ENCODE assay signal across 25 cellular contexts in the genomic region with DNA sequence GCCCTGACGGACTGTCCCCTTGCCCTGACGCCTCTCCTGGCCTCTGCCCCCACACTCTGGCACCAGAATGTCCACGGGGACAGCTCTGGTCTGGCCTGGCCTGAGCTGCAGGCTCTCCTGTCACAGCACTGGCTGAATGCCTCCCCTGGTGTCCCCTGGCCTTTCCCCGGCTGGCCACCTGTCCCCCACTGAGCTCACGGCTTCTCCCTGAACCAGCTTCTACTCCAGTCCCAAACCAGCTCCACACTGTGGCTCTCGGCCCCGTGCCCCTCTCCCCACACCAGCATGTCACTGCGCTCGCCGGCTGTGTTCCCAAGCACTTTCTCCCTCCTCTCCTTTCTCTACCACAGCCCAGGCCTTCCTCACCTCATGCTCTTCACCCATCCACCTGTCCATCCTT.
"Had no signal": no experiment of that assay in that cellular context is flagged by ENCODE, and none has a peak within 500 bp of the region (broad histone marks: within the 10 kb centered on the region; RNA-seq: fewer than 3 reads in every experiment).

No MANE protein-coding gene starts in this region.

- H3K9me3 ChIP-seq: heart left ventricle, mucosa of descending colon, neutrophil, stomach, testis, thyroid gland, transverse colon, upper lobe of left lung, vagina had no signal

- DNase-seq: islet precursor cell; kidney glomerular epithelial cell; left cardiac atrium; midbrain; mucosa of descending colon; naive thymus-derived CD4-positive, alpha-beta T cell; occipital lobe; retina; stimulated activated CD4-positive, alpha-beta T cell treated with anti-CD3 and anti-CD28 coated beads, Interleukin-2, amount 100 ng/mL, for 24 hours; stimulated activated CD4-positive, alpha-beta T cell treated with anti-CD3 and anti-CD28 coated beads, Interleukin-4, amount 100 ng/mL, for 1 hour; stimulated activated naive B cell treated with anti-CD40 and anti-IgM and Interleukin-4, amounts not matched to agents 10 μg/mL and 1 μg/mL and 100 μg/mL, for 72 hours; stimulated activated naive CD8-positive, alpha-beta T cell treated with anti-CD3 and anti-CD28 coated beads, Interleukin-15, Interleukin-2, amounts not matched to agents 100 U/mL and 50 U/mL, for 24 hours; stomach; testis; thyroid gland; transverse colon; upper lobe of left lung had no signal

- H3K4me3 ChIP-seq: heart left ventricle, lung, mucosa of descending colon, smooth muscle cell, stomach, testis, thyroid gland, transverse colon, upper lobe of left lung, vagina had no signal

- H3K9ac ChIP-seq: parathyroid adenoma had no signal

- H2AFZ ChIP-seq: parathyroid adenoma had no signal

- H3K79me2 ChIP-seq: parathyroid adenoma had no signal

- H3K36me3 ChIP-seq: heart left ventricle, neutrophil, stomach, thyroid gland, transverse colon, upper lobe of left lung, vagina had no signal

- H3K27ac ChIP-seq: heart left ventricle, neutrophil, parathyroid adenoma, stomach, testis, thyroid gland, transverse colon, upper lobe of left lung, vagina had no signal

- H3K27me3 ChIP-seq: testis, thyroid gland, transverse colon, upper lobe of left lung, vagina had no signal

- ATAC-seq: heart left ventricle; left cardiac atrium; left lobe of liver; mucosa of descending colon; naive thymus-derived CD4-positive, alpha-beta T cell; natural killer cell treated with Interleukin-12 subunit alpha and Interleukin-12 subunit beta and Interleukin-15 and Interleukin-18, amount 100 ng/mL, for 72 hours; stimulated activated naive B cell treated with anti-CD40 and anti-IgM and Interleukin-4, amounts not matched to agents 10 μg/mL and 1 μg/mL and 100 μg/mL, for 72 hours; stimulated activated naive CD8-positive, alpha-beta T cell treated with anti-CD3 and anti-CD28 coated beads, Interleukin-15, Interleukin-2, amounts not matched to agents 100 U/mL and 50 U/mL, for 24 hours had no signal

- H3K4me1 ChIP-seq: heart left ventricle, parathyroid adenoma, stomach, testis, thyroid gland, transverse colon, upper lobe of left lung, vagina had no signal

- H3K4me2 ChIP-seq: smooth muscle cell had no signal
